Comparison of ENCODE assay signal across 25 cellular contexts in the genomic region with DNA sequence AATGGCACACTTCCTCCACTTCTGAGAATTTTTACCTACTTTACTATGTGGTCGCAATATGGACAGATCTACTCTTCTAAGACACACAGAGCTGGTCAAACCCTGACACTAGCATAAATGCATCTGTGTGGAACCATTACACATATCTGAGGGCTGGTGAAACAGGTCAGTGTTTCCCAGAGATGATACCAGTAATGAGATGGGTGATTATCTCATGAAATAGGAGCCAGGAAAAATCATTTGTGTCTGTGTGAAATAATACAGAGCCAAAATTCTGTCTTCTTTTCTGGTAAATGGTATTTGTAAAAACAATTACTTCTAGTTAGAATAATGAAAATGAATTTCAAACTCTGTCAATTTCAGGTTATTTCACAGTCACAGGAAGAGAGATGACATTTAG.
"Had no signal": no experiment of that assay in that cellular context is flagged by ENCODE, and none has a peak within 500 bp of the region (broad histone marks: within the 10 kb centered on the region; RNA-seq: fewer than 3 reads in every experiment).

No MANE protein-coding gene starts in this region.

- H3K9me3 ChIP-seq: colonic mucosa, esophagus muscularis mucosa, esophagus squamous epithelium, gastrocnemius medialis, gastroesophageal sphincter, heart left ventricle, heart right ventricle had no signal

- H3K36me3 ChIP-seq: colonic mucosa, esophagus muscularis mucosa, esophagus squamous epithelium, gastrocnemius medialis, gastroesophageal sphincter, heart left ventricle, heart right ventricle had no signal

- H3K79me2 ChIP-seq: hepatocyte had no signal

- H2AFZ ChIP-seq: hepatocyte had no signal

- H3K27ac ChIP-seq: colonic mucosa, coronary artery, dorsolateral prefrontal cortex, epithelial cell of prostate, esophagus muscularis mucosa, esophagus squamous epithelium, foreskin keratinocyte, gastrocnemius medialis, gastroesophageal sphincter, heart left ventricle, heart right ventricle, hepatocyte had no signal

- DNase-seq: colonic mucosa; cortex of kidney; dermis blood vessel endothelial cell; dorsolateral prefrontal cortex; effector CD4-positive, alpha-beta T cell; effector CD8-positive, alpha-beta T cell; effector memory CD4-positive, alpha-beta T cell; effector memory CD8-positive, alpha-beta T cell; endodermal cell; erythroblast; esophagus squamous epithelium; foreskin fibroblast; foreskin keratinocyte; foreskin melanocyte; gastrocnemius medialis; glutamatergic neuron; head of caudate nucleus; heart left ventricle; heart right ventricle had no signal

- H3K27me3 ChIP-seq: colonic mucosa, esophagus muscularis mucosa, foreskin keratinocyte, gastrocnemius medialis, hepatocyte had no signal

- H3K4me3 ChIP-seq: colonic mucosa, coronary artery, dorsolateral prefrontal cortex, esophagus muscularis mucosa, esophagus squamous epithelium, gastrocnemius medialis, gastroesophageal sphincter, heart left ventricle, heart right ventricle, hepatocyte had no signal

- H3K4me2 ChIP-seq: hepatocyte had no signal

- ATAC-seq: effector memory CD8-positive, alpha-beta T cell; esophagus mucosa; foreskin keratinocyte; gastrocnemius medialis; gastroesophageal sphincter; heart left ventricle; heart right ventricle had no signal

- H3K4me1 ChIP-seq: colonic mucosa, esophagus muscularis mucosa, esophagus squamous epithelium, foreskin keratinocyte, gastrocnemius medialis, gastroesophageal sphincter, heart left ventricle, heart right ventricle had no signal
